3 cellular contexts compared by ENCODE assay signal in genomic region chr1:20184997-20185833, GRCh38.
TF ChIP-seq lines count a peak whose summit lies in the region.

No MANE protein-coding gene starts in this region.

TF ChIP-seq in GM12891, 5 proteins besides CTCF, POLR2A, EP300 and RAD21:
- TF ChIP-seq TAF1 (IDR thresholded peaks at IDR 0.05; ENCODE audit: low read depth, low read length): no peak
- peak; percentile 53 for TF ChIP-seq SPI1 (IDR thresholded peaks at IDR 0.05; ENCODE audit: low read depth, low read length)

TF ChIP-seq in H1, 55 proteins besides CTCF, POLR2A, EP300 and RAD21:
- 0 out of 2 replicates have a peak, but pooled peaks have one; percentile 35 for TF ChIP-seq SUZ12 (IDR thresholded peaks at IDR 0.05; ENCODE audit: low read length)
- TF ChIP-seq CHD7 (IDR thresholded peaks at IDR 0.05; ENCODE audit: insufficient replicate concordance, low read length): no peak
- TF ChIP-seq EZH2 (IDR thresholded peaks at IDR 0.05; ENCODE audit: low read depth, low read length, severe bottlenecking): peak; percentile 7
- peak; percentile 2 for TF ChIP-seq KDM4A (IDR thresholded peaks at IDR 0.05; ENCODE audit: low read depth, low read length, severe bottlenecking)

TF ChIP-seq in SK-N-SH, 30 proteins besides CTCF, POLR2A, EP300 and RAD21:
- no peak for TF ChIP-seq CHD2 (IDR thresholded peaks at IDR 0.05; ENCODE audit: low read length, partially characterized antibody)
- TF ChIP-seq RFX5 (IDR thresholded peaks at IDR 0.05; ENCODE audit: low read length): no peak
- no peak for TF ChIP-seq ELF1 (IDR thresholded peaks at IDR 0.05)
- TF ChIP-seq PBX3 (IDR thresholded peaks at IDR 0.05): no peak
- TF ChIP-seq MEF2A (IDR thresholded peaks at IDR 0.05; ENCODE audit: borderline replicate concordance, low read depth): no peak
- no peak for TF ChIP-seq FOXM1 (IDR thresholded peaks at IDR 0.05; ENCODE audit: low read depth)
- TF ChIP-seq NFIC (IDR thresholded peaks at IDR 0.05; ENCODE audit: borderline replicate concordance): no peak
- no peak for TF ChIP-seq RCOR1 (IDR thresholded peaks at IDR 0.05; ENCODE audit: low read length)
- no peak for TF ChIP-seq YY1 (IDR thresholded peaks at IDR 0.05; ENCODE audit: low read depth)
- TF ChIP-seq EZH2phosphoT487 (IDR thresholded peaks at IDR 0.05; ENCODE audit: borderline replicate concordance, low read depth): no peak
- no peak for TF ChIP-seq POLR2AphosphoS5 (IDR thresholded peaks at IDR 0.05; ENCODE audit: low read depth, low read length)
- no peak for TF ChIP-seq RXRA (IDR thresholded peaks at IDR 0.05; ENCODE audit: borderline replicate concordance, low read depth)
- no peak for TF ChIP-seq TCF12 (IDR thresholded peaks at IDR 0.05)
- no peak for TF ChIP-seq ZBTB33 (IDR thresholded peaks at IDR 0.05; ENCODE audit: borderline replicate concordance, low read depth)
